Comparison of ENCODE assay signal across 8 cellular contexts in genomic region chr2:197453123-197453913, GRCh38. TPM values are rescaled to one million over a fixed set of nuclear protein-coding genes. Genes with fewer than 3 reads are reported as not detected.
DNase-seq lines count a peak whose midpoint lies in the region; ATAC-seq and TF ChIP-seq lines count a peak whose summit lies in the region.

TSS of gene COQ10B (plus strand) at chr2:197453552. CDS start at chr2:197453561, 9 bp downstream.

- CTCF ChIA-PET in CD4-positive, alpha-beta T cell (lab: Charles Lee) = interaction anchor here (0.6 to 2.3 kb wide), 5 partner anchors 19 to 132 kb away, joined by 3 to 9 read pairs (median 3); partner anchors contain the start of genes HSPD1, HSPE1 and SF3B1
- CTCF ChIA-PET in activated CD4-positive, alpha-beta memory T cell treated with anti-CD3 and anti-CD28 coated beads for 36 hours (lab: Charles Lee) = interaction anchor here (1.0 to 1.4 kb wide), 3 partner anchors 18 to 48 kb away, joined by 4 to 19 read pairs (median 5); partner anchors contain the start of gene SF3B1

- H3K27ac Mint-ChIP-seq in CD4-positive, alpha-beta T cell = peak within 1 kb of the TSS; percentile 100
- peak within 1 kb of the TSS; percentile 100 for H3K27ac Mint-ChIP-seq in activated CD4-positive, alpha-beta memory T cell treated with anti-CD3 and anti-CD28 coated beads for 36 hours

- H3K36me3 Mint-ChIP-seq in CD4-positive, alpha-beta T cell (ENCODE audit: low read depth) = peaks cover 26% of the 10 kb centered on the region
- H3K36me3 Mint-ChIP-seq in activated CD4-positive, alpha-beta memory T cell treated with anti-CD3 and anti-CD28 coated beads for 36 hours = peaks cover 3% of the 10 kb centered on the region

- H3K27ac ChIP-seq in CD4-positive, alpha-beta T cell (ENCODE audit: low read depth, low read length) = peak within 1 kb of the TSS; percentile 100
- H3K27ac ChIP-seq in dorsolateral prefrontal cortex = peak within 1 kb of the TSS; percentile 73 to 100 (median 97)
- H3K27ac ChIP-seq in liver (ENCODE audit: low read depth in 1 of 2, low read length in 2 of 2) = peak within 1 kb of the TSS; percentile 100

- no peak for TF ChIP-seq RAD21 in liver (IDR thresholded peaks at IDR 0.05)

- no peaks in the 10 kb centered on the region for H3K27me3 ChIP-seq in CD4-positive, alpha-beta T cell (ENCODE audit: control insufficient read depth, insufficient read depth, low read length)
- H3K27me3 ChIP-seq in dorsolateral prefrontal cortex (no peaks in the 10 kb centered on the region), liver (ENCODE audit: control insufficient read depth in 4 of 4, insufficient read depth in 4 of 4, low read length in 3 of 4) (no peaks in the 10 kb centered on the region)

- H3K4me3 Mint-ChIP-seq in CD4-positive, alpha-beta T cell = peak within 1 kb of the TSS; percentile 99
- peak within 1 kb of the TSS; percentile 99 for H3K4me3 Mint-ChIP-seq in activated CD4-positive, alpha-beta memory T cell treated with anti-CD3 and anti-CD28 coated beads for 36 hours

- peaks cover 52% of the 10 kb centered on the region for H3K4me1 Mint-ChIP-seq in CD4-positive, alpha-beta T cell (ENCODE audit: low read depth)
- peaks cover 38% of the 10 kb centered on the region for H3K4me1 Mint-ChIP-seq in activated CD4-positive, alpha-beta memory T cell treated with anti-CD3 and anti-CD28 coated beads for 36 hours (ENCODE audit: low read depth)

- TF ChIP-seq CTCF in CD4-positive, alpha-beta T cell (IDR thresholded peaks at IDR 0.05) = peak; percentile 47
- TF ChIP-seq CTCF in dorsolateral prefrontal cortex (IDR thresholded peaks at IDR 0.05 in 54 of 56, conservative IDR thresholded peaks at IDR 0.05 in 2 of 56; ENCODE audit: low read depth in 1 of 56, partially characterized antibody in 56 of 56) (peak in 55 of 56 donors; percentile 29 to 82 (median 59)), liver (IDR thresholded peaks at IDR 0.05; ENCODE audit: low read depth, low read length, missing input control) (peak; percentile 18)

- peaks cover 2 to 25% (median 8%) of the 10 kb centered on the region in 4 donors for H3K4me1 ChIP-seq in liver (ENCODE audit: control insufficient read depth in 4 of 4, insufficient read depth in 4 of 4, low read length in 3 of 4)

- H3K4me3 ChIP-seq in dorsolateral prefrontal cortex (peak within 1 kb of the TSS; percentile 71 to 100 (median 93)), liver (ENCODE audit: low read depth in 1 of 3, low read length in 3 of 3) (peak within 1 kb of the TSS; percentile 70 to 96 (median 92))

- DNase-seq in CD4-positive, alpha-beta T cell = peak; percentile 94 to 98 (median 96)
- DNase-seq in NCI-H82 treated with DMSO at 0.1 percent for 48 hours (lab: John Stamatoyannopoulos, UW; ENCODE audit: unreplicated experiment) (peak; percentile 98), dorsolateral prefrontal cortex (peak; percentile 99 to 100 (median 100))
- DNase-seq in activated CD4-positive, alpha-beta memory T cell treated with anti-CD3 and anti-CD28 coated beads for 36 hours = peak; percentile 100
- peak; percentile 99 for DNase-seq in stimulated activated CD4-positive, alpha-beta T cell treated with anti-CD3 and anti-CD28 coated beads, Interleukin-4, amount 100 ng/mL, for 24 hours

- WGBS in liver = under 1% methylated on average over 70 of the region's 70 CpGs

- no peaks in the 10 kb centered on the region for H3K27me3 Mint-ChIP-seq in CD4-positive, alpha-beta T cell
- H3K27me3 Mint-ChIP-seq in activated CD4-positive, alpha-beta memory T cell treated with anti-CD3 and anti-CD28 coated beads for 36 hours = no peaks in the 10 kb centered on the region

- no peaks in the 10 kb centered on the region for H3K9me3 Mint-ChIP-seq in CD4-positive, alpha-beta T cell
- H3K9me3 Mint-ChIP-seq in activated CD4-positive, alpha-beta memory T cell treated with anti-CD3 and anti-CD28 coated beads for 36 hours = no peaks in the 10 kb centered on the region

- POLR2A ChIA-PET in CD4-positive, alpha-beta T cell (lab: Charles Lee) = interaction anchor here (0.6 to 6.3 kb wide), 24 partner anchors 10 to 654 kb away, joined by 3 to 260 read pairs (median 4); partner anchors contain the start of genes GTF3C3, HSPD1, HSPE1 and MARS2
- POLR2A ChIA-PET in activated CD4-positive, alpha-beta memory T cell treated with anti-CD3 and anti-CD28 coated beads for 36 hours (lab: Charles Lee) = interaction anchor here (0.5 to 4.4 kb wide), 8 partner anchors 17 to 252 kb away, joined by 4 to 68 read pairs (median 6); partner anchors contain the start of genes HSPD1, HSPE1, MARS2 and MOB4

- no peaks in the 10 kb centered on the region for H3K36me3 ChIP-seq in liver (ENCODE audit: control insufficient read depth in 4 of 4, insufficient read depth in 3 of 4, low read depth in 1 of 4, low read length in 3 of 4)

- H3K9me3 ChIP-seq in CD4-positive, alpha-beta T cell (ENCODE audit: control insufficient read depth, low read length) = no peaks in the 10 kb centered on the region
- H3K9me3 ChIP-seq in liver (ENCODE audit: control insufficient read depth in 4 of 4, low read length in 3 of 4) = no peaks in the 10 kb centered on the region

- intact Hi-C loops in CD4-positive, alpha-beta T cell (cut with DNase I, micrococcal nuclease) = loop anchor here in 1 of 2 experiments (1.0 kb wide), 3 partner anchors 18 to 62 kb away; partner anchors contain the start of genes HSPE1 and SF3B1
- intact Hi-C loops in activated CD4-positive, alpha-beta memory T cell treated with anti-CD3 and anti-CD28 coated beads for 36 hours (cut with micrococcal nuclease) = loop anchor here (1.0 to 10.0 kb wide), 8 partner anchors 18 to 1279 kb away; partner anchors contain the start of genes CCDC150, HSPE1, MARS2 and MOB4
- intact Hi-C loops in dorsolateral prefrontal cortex (cut with DNase I) = loop anchor here (1.0 to 5.0 kb wide), 8 partner anchors 18 to 324 kb away; partner anchors contain the start of genes HSPE1 (in 2 of the 2), MARS2 (in 2 of the 2) and SF3B1 (in 2 of the 2)

- H3K9ac ChIP-seq in liver (ENCODE audit: low read depth in 1 of 2, low read length in 2 of 2) = peak within 1 kb of the TSS; percentile 96 to 100

- ATAC-seq in CD4-positive, alpha-beta T cell (ENCODE audit: poor library complexity) = peak; percentile 85
- ATAC-seq in GM19438 (IDR thresholded peaks at IDR 0.05; ENCODE audit: low read depth, unreplicated experiment) (peak; percentile 95), HG03575 (IDR thresholded peaks at IDR 0.05; ENCODE audit: extremely low read depth, insufficient number of reproducible peaks, low FRiP score, unreplicated experiment) (peak; percentile 92)

TF ChIP-seq in liver, 16 proteins besides CTCF, POLR2A, EP300 and RAD21 (continues in another document):
- TF ChIP-seq RXRA (IDR thresholded peaks at IDR 0.05) (peak; percentile 70 to 79), ZBTB33 (IDR thresholded peaks at IDR 0.05) (peak; percentile 77), REST (IDR thresholded peaks at IDR 0.05) (peak; percentile 89), HNF4G (IDR thresholded peaks at IDR 0.05) (no peak), JUND (IDR thresholded peaks at IDR 0.05) (peak; percentile 71 to 91), FOXA1 (IDR thresholded peaks at IDR 0.05) (peak; percentile 16), SP1 (IDR thresholded peaks at IDR 0.05) (peak; percentile 92), MAX (IDR thresholded peaks at IDR 0.05) (peak; percentile 89), TAF1 (conservative IDR thresholded peaks at IDR 0.05) (peak; percentile 75)

RNA-seq across cellular contexts. Expression of gene COQ10B, which starts in this region (rescaled TPM):
- total RNA-seq in CD4-positive, alpha-beta T cell = 10 to 100 TPM; 53.4 to 55.3 TPM
- total RNA-seq in activated CD4-positive, alpha-beta memory T cell treated with anti-CD3 and anti-CD28 coated beads for 36 hours = 10 to 100 TPM; 21.5 TPM
- total RNA-seq in dorsolateral prefrontal cortex (10 to 100 TPM; 13.4 to 37.1 (median 27.3) TPM), liver (10 to 100 TPM; 18.4 to 22.1 TPM)
- 10 to 100 TPM; 12.0 to 14.6 TPM for polyA plus RNA-seq in liver

Comparison
In these comparisons a context has a peak if more than half of its experiments do, and no peak if none do; other contexts are left out.
1. Peak in every context shown above with its lines: DNase-seq, ATAC-seq, H3K4me3 ChIP-seq and H3K27ac ChIP-seq.